8 cellular contexts compared by ENCODE assay signal in the genomic region with DNA sequence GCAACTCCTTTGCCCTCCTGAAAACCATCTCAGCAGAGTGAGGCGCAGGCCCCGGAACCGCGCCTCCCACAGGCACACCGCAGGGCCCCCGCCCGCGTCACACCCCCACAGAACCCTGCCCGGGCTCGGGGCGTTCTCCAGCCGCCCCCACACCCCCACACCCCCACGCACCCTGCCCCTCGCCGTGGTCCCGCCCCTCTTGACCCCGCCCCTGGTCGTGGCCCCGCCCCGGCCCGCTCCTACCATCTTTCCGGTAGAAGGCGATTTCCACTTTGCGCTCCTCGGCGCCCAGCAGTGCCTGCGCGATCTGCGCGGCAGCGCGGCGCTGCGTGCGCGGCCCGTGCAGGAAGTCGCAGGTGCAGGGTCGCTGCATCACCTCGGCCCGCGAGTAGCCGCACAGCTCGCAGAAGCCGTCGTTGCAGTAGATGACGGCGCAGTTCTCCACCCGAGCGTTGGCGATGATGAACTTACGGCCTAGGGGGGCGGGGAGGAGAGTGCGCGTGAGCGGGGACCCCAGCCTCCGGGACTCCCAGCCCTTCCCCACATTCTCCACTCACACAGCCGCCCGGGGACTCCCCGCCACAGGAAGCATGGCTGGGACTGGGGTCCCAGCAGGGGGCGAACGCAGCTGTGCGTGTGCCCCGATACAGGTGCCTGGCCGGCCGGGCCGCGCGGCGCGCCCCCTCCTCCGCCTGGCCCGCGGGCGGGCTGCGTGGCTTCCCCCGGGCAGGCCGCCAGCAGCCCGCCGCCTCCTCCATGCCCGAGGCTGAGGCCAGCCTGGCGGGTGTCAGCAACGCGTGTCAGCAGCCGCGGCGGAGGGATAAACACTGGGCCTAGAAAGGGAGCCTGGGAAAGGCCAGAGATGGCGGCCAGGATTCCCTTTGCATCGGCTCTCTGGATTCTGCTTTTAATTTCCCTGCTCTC. TPM values are rescaled to one million over a fixed set of nuclear protein-coding genes. Genes with fewer than 3 reads are reported as not detected.
DNase-seq lines count a peak whose midpoint lies in the region; ATAC-seq and TF ChIP-seq lines count a peak whose summit lies in the region.

No MANE protein-coding gene starts in this region.

- in situ Hi-C loops in Panc1 (cut with HindIII; ENCODE audit: low pct_unique_long_range_greater_than_20kb, low sequenced_read_pairs): no loop called here

- no peaks in the 10 kb centered on the region for H3K27me3 ChIP-seq in A673 (replicated peaks; ENCODE audit: insufficient read depth, low read depth, low read length, poor library complexity)
- H3K27me3 ChIP-seq in Panc1 (ENCODE audit: control insufficient read depth, insufficient read depth, low read length): no peaks in the 10 kb centered on the region
- no peaks in the 10 kb centered on the region for H3K27me3 ChIP-seq in cardiac muscle cell

- peak; percentile 48 for DNase-seq in A673 (ENCODE audit: low spot score)
- DNase-seq in Panc1 (ENCODE audit: low read depth, low spot score): no peak
- DNase-seq in activated gamma-delta T cell treated with Interleukin-2 at 50 U/mL for 16 hours: peak; percentile 77
- DNase-seq in cardiac muscle cell (ENCODE audit: low read depth in 1 of 2, low spot score in 1 of 2): peak; percentile 23 to 80
- DNase-seq in retina: peak; percentile 81

- peak; percentile 74 for ATAC-seq in HG03280 (IDR thresholded peaks at IDR 0.05; ENCODE audit: unreplicated experiment)
- ATAC-seq in Panc1: peak; percentile 73
- ATAC-seq in HG03097 (IDR thresholded peaks at IDR 0.05; ENCODE audit: low FRiP score, unreplicated experiment): no peak

- TF ChIP-seq CTCF in A673 (conservative IDR thresholded peaks at IDR 0.05; ENCODE audit: low read depth, low read length): peak; percentile 30; the same call in 1 of the 2 replicates
- TF ChIP-seq CTCF in Panc1 (IDR thresholded peaks at IDR 0.05): peak; percentile 79
- TF ChIP-seq CTCF in cardiac muscle cell (IDR thresholded peaks at IDR 0.05; ENCODE audit: low read depth, low read length): peak; percentile 18

- CTCF ChIA-PET in A673 (lab: Charles Lee): interaction anchor here (0.5 to 0.7 kb wide), 2 partner anchors 10 to 861 kb away, joined by 3 to 6 read pairs; no protein-coding TSS in a partner anchor
- CTCF ChIA-PET in Panc1 (lab: Charles Lee): interaction anchor here (1.2 kb wide), 2 partner anchors 35 to 76 kb away, joined by 3 read pairs; no protein-coding TSS in a partner anchor

- no peaks in the 10 kb centered on the region for H3K36me3 ChIP-seq in A673 (ENCODE audit: insufficient read depth, low read length, poor library complexity, severe bottlenecking)
- no peaks in the 10 kb centered on the region; the same call in 1 of the 2 replicates for H3K36me3 ChIP-seq in Panc1 (ENCODE audit: control insufficient read depth, insufficient read depth, low read length)
- H3K36me3 ChIP-seq in cardiac muscle cell: peaks cover 7% of the 10 kb centered on the region

- H3K9me3 ChIP-seq in A673 (ENCODE audit: low read depth, low read length, poor library complexity, severe bottlenecking): no peaks in the 10 kb centered on the region
- H3K9me3 ChIP-seq in Panc1 (ENCODE audit: control insufficient read depth, insufficient read depth, low read depth, low read length): no peaks in the 10 kb centered on the region
- no peaks in the 10 kb centered on the region for H3K9me3 ChIP-seq in cardiac muscle cell (ENCODE audit: low read depth)

- BruUV-seq in A673 (replicated peaks; lab: Mats Ljungman, UMichigan) (no TSS peak), Panc1 (replicated peaks; lab: Mats Ljungman, UMichigan) (no TSS peak)

- POLR2A ChIA-PET in A673 (lab: Charles Lee; ENCODE audit: low non-redundant PET) (no interaction called here), Panc1 (lab: Charles Lee) (no interaction called here)

- H3K4me3 ChIP-seq in A673 (ENCODE audit: low read depth, low read length, poor library complexity, severe bottlenecking): peak overlapping the region; percentile 55
- peak overlapping the region; percentile 57 to 61 for H3K4me3 ChIP-seq in Panc1 (ENCODE audit: low read depth in 2 of 2, low read length in 2 of 2)
- peak overlapping the region; percentile 25 for H3K4me3 ChIP-seq in cardiac muscle cell

- peak; percentile 46 for TF ChIP-seq POLR2A in GM18526 (IDR thresholded peaks at IDR 0.05; ENCODE audit: extremely low read depth, insufficient read length)

- H3K27ac ChIP-seq in A673 (ENCODE audit: low read depth, low read length, poor library complexity, severe bottlenecking): no peak overlapping the region
- H3K27ac ChIP-seq in Panc1 (ENCODE audit: low read length): peak overlapping the region; percentile 34; the same call in 1 of the 2 replicates
- H3K27ac ChIP-seq in cardiac muscle cell: peak overlapping the region; percentile 95

- H3K4me1 ChIP-seq in A673 (ENCODE audit: insufficient read depth, low read length, poor library complexity, severe bottlenecking): peaks cover 24% of the 10 kb centered on the region
- peaks cover 20% of the 10 kb centered on the region for H3K4me1 ChIP-seq in Panc1 (ENCODE audit: control insufficient read depth, insufficient read depth, low read length)
- H3K4me1 ChIP-seq in cardiac muscle cell (ENCODE audit: low read depth): peaks cover 52% of the 10 kb centered on the region

- intact Hi-C loops in A673 (cut with micrococcal nuclease; ENCODE audit: unreplicated experiment): no loop called here
- intact Hi-C loops in Panc1 (cut with micrococcal nuclease; ENCODE audit: unreplicated experiment): no loop called here

RNA-seq across cellular contexts. Expression of gene KCNH2, which starts 3.4 kb away (rescaled TPM):
- total RNA-seq in A673 (2021) (1.5 and 4.0 TPM in 2 replicates), Panc1 (2021; ENCODE audit: unreplicated experiment) (1.8 TPM), cardiac muscle cell (91.5 and 110 TPM in 2 replicates)
- 3.1 TPM for polyA plus RNA-seq in Panc1 (2012; ENCODE audit: insufficient read length)
- polyA plus RNA-seq in cardiac muscle cell: 48.0 and 64.2 TPM in 2 replicates

RNA-seq across cellular contexts. Expression of gene NOS3, which starts 16.1 kb away (rescaled TPM):
- 0.75 and 1.4 TPM in 2 replicates for total RNA-seq in A673 (2021)
- 3.1 TPM for total RNA-seq in Panc1 (2021; ENCODE audit: unreplicated experiment)
- polyA plus RNA-seq in Panc1 (2012; ENCODE audit: insufficient read length): 7.4 TPM
- 19.7 and 20.3 TPM in 2 replicates for total RNA-seq in cardiac muscle cell
- 13.1 and 16.3 TPM in 2 replicates for polyA plus RNA-seq in cardiac muscle cell

RNA-seq across cellular contexts. Expression of gene ATG9B, which starts 49.6 kb away (rescaled TPM):
- 0.96 and 1.9 TPM in 2 replicates for total RNA-seq in A673 (2021)
- total RNA-seq in Panc1 (2021; ENCODE audit: unreplicated experiment): 0.98 TPM
- polyA plus RNA-seq in Panc1 (2012; ENCODE audit: insufficient read length): 1.6 TPM
- total RNA-seq in cardiac muscle cell: 7.1 and 8.4 TPM in 2 replicates
- polyA plus RNA-seq in cardiac muscle cell: 13.0 and 22.7 TPM in 2 replicates

RNA-seq across cellular contexts. Expression of gene ABCB8, which starts 53.5 kb away (rescaled TPM):
- total RNA-seq in A673 (2021): 50.9 and 57.6 TPM in 2 replicates
- total RNA-seq in Panc1 (2021; ENCODE audit: unreplicated experiment): 49.8 TPM
- 52.3 TPM for polyA plus RNA-seq in Panc1 (2012; ENCODE audit: insufficient read length)
- total RNA-seq in cardiac muscle cell: 27.2 and 29.2 TPM in 2 replicates
- polyA plus RNA-seq in cardiac muscle cell: 18.4 and 20.4 TPM in 2 replicates

Comparison
In these comparisons a context has a peak if more than half of its experiments do, and no peak if none do; other contexts are left out.
1. CTCF ChIP-seq: peak in every context shown above with its lines; median percentile 79 in Panc1; 30 in A673; 18 in cardiac muscle cell.
2. RNA of gene KCNH2, which starts 3.4 kb away (total RNA-seq): 91.5 to 110 TPM in cardiac muscle cell; 1.8 TPM in Panc1 (single experiment) and 1.5 to 4.0 TPM in A673; every median in the first group is over 10 times any median in the second.
3. Peak in every context shown above with its lines, with median percentiles within 50 percentile points of each other: H3K4me3 ChIP-seq.